ENCODE assay signal across 20 cellular contexts in genomic region chr1:7500381-7501258, GRCh38.
DNase-seq lines count a peak whose midpoint lies in the region; ATAC-seq and TF ChIP-seq lines count a peak whose summit lies in the region.
"Had no signal": no experiment of that assay in that cellular context is flagged by ENCODE, and none has a peak within 500 bp of the region (broad histone marks: within the 10 kb centered on the region; RNA-seq: fewer than 3 reads in every experiment).

No MANE protein-coding gene starts in this region.

- TF ChIP-seq CTCF in VCaP (conservative IDR thresholded peaks at IDR 0.05) = no peak

- H3K4me2 ChIP-seq in BLaER1 treated with 17β-estradiol and CSF1 and Interleukin-3, amounts not matched to agents 10 nM and 100 nM = peak overlapping the region; percentile 56 to 93 (median 78)
- H3K4me2 ChIP-seq: KMS-11, SK-N-SH had no signal

- no peak for TF ChIP-seq POLR2A in GM18505 (IDR thresholded peaks at IDR 0.05; ENCODE audit: borderline replicate concordance, extremely low read depth, insufficient read depth, insufficient read length)

- H3K36me3 ChIP-seq in BLaER1 treated with 17β-estradiol and CSF1 and Interleukin-3, amounts not matched to agents 10 nM and 100 nM = no peaks in the 10 kb centered on the region

- H3K27ac ChIP-seq in BLaER1 treated with 17β-estradiol and CSF1 and Interleukin-3, amounts not matched to agents 10 nM and 100 nM = peak overlapping the region in 3 of 11 experiments; percentile 42 to 48 (median 44); a peak in 5 of 22 replicates
- peak overlapping the region; percentile 70; the same call in 1 of the 2 replicates for H3K27ac ChIP-seq in VCaP
- H3K27ac ChIP-seq: KMS-11 had no signal

- peaks cover 0 to 22% (median 6%) of the 10 kb centered on the region in 11 experiments; a peak in 8 of 22 replicates for H4K20me1 ChIP-seq in BLaER1 treated with 17β-estradiol and CSF1 and Interleukin-3, amounts not matched to agents 10 nM and 100 nM

- H3K9me3 Mint-ChIP-seq in stimulated activated naive CD8-positive, alpha-beta T cell treated with anti-CD3 and anti-CD28 coated beads, Interleukin-15, amount 100 ng/mL, for 72 hours = no peaks in the 10 kb centered on the region

- peak overlapping the region in 4 of 11 experiments; percentile 10 to 55 (median 29); a peak in 7 of 22 replicates for H3K9ac ChIP-seq in BLaER1 treated with 17β-estradiol and CSF1 and Interleukin-3, amounts not matched to agents 10 nM and 100 nM
- H3K9ac ChIP-seq: KMS-11, SK-N-SH had no signal

- H3K9me3 ChIP-seq in BLaER1 treated with 17β-estradiol and CSF1 and Interleukin-3, amounts not matched to agents 10 nM and 100 nM (replicated peaks in 1 of 11) = no peaks in the 10 kb centered on the region
- H3K9me3 ChIP-seq: SK-N-SH had no signal

- no peak overlapping the region for H3K27ac Mint-ChIP-seq in stimulated activated naive CD8-positive, alpha-beta T cell treated with anti-CD3 and anti-CD28 coated beads, Interleukin-15, amount 100 ng/mL, for 72 hours

- no peak overlapping the region for H3K4me3 Mint-ChIP-seq in stimulated activated naive CD8-positive, alpha-beta T cell treated with anti-CD3 and anti-CD28 coated beads, Interleukin-15, amount 100 ng/mL, for 72 hours

- DNase-seq in left kidney (ENCODE audit: low read depth, low spot score) = peak; percentile 86
- DNase-seq in retina = peak; percentile 74
- no peak for DNase-seq in GM03348 (ENCODE audit: low spot score)
- DNase-seq in ureter (ENCODE audit: low spot score) = no peak
- DNase-seq in stimulated activated naive CD8-positive, alpha-beta T cell treated with anti-CD3 and anti-CD28 coated beads, Interleukin-15, amount 100 ng/mL, for 72 hours = no peak
- DNase-seq: ACHN, AML-193, HCEC 1CT, NCI-H1417 treated with DMSO at 0.1 percent for 48 hours, NCI-H187 treated with DMSO at 0.1 percent for 48 hours, NCI-H2227 treated with DMSO at 0.1 percent for 48 hours, NCI-H524, NCI-H82, OCI-M1, Right ventricle myocardium superior had no signal

- H3K4me1 Mint-ChIP-seq in stimulated activated naive CD8-positive, alpha-beta T cell treated with anti-CD3 and anti-CD28 coated beads, Interleukin-15, amount 100 ng/mL, for 72 hours = no peaks in the 10 kb centered on the region

- peaks cover 0 to 17% (median 0%) of the 10 kb centered on the region in 11 experiments; a peak in 7 of 22 replicates for H3K27me3 ChIP-seq in BLaER1 treated with 17β-estradiol and CSF1 and Interleukin-3, amounts not matched to agents 10 nM and 100 nM

- H3K4me1 ChIP-seq in BLaER1 treated with 17β-estradiol and CSF1 and Interleukin-3, amounts not matched to agents 10 nM and 100 nM = peaks cover 38 to 100% (median 96%) of the 10 kb centered on the region in 10 experiments

- ATAC-seq in GM18505 (IDR thresholded peaks at IDR 0.05; ENCODE audit: unreplicated experiment) = no peak
- ATAC-seq in stimulated activated naive CD8-positive, alpha-beta T cell treated with anti-CD3 and anti-CD28 coated beads, Interleukin-15, amount 100 ng/mL, for 72 hours = no peak

- no peaks in the 10 kb centered on the region for H3K27me3 Mint-ChIP-seq in stimulated activated naive CD8-positive, alpha-beta T cell treated with anti-CD3 and anti-CD28 coated beads, Interleukin-15, amount 100 ng/mL, for 72 hours

- H3K4me3 ChIP-seq in BLaER1 treated with 17β-estradiol and CSF1 and Interleukin-3, amounts not matched to agents 10 nM and 100 nM = no peak overlapping the region

Comparison
In these comparisons a context has a peak if more than half of its experiments do, and no peak if none do; other contexts are left out.
1. DNase-seq: peak in left kidney (single experiment) and retina (single experiment); none in GM03348 (single experiment), ureter (single experiment) and stimulated activated naive CD8-positive, alpha-beta T cell treated with anti-CD3 and anti-CD28 coated beads, Interleukin-15, amount 100 ng/mL, for 72 hours (0 of 2).